Comparison of ENCODE assay signal across 11 cellular contexts in the genomic region with DNA sequence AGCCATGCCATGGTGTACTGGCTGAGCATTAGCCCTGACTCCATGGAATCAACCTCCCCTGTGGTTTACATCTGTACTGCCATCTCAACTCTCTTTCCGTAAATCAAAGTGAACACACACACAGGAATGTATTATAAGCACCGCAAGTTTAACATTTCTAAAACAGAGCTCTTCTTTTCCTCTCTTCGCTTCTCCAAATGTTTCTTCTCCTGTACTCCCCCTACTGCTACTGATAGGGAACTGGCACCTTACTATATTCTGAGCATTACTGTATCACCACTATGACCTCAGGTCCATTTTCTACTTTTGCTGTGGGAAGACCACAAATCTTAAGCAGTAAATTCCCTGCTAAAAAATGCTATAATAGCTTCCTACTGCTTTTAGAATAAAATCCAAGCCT.
DNase-seq lines count a peak whose midpoint lies in the region; ATAC-seq, FAIRE-seq and TF ChIP-seq lines count a peak whose summit lies in the region.
"Had no signal": no experiment of that assay in that cellular context is flagged by ENCODE, and none has a peak within 500 bp of the region (broad histone marks: within the 10 kb centered on the region; RNA-seq: fewer than 3 reads in every experiment).

No MANE protein-coding gene starts in this region.

- H3K27me3 ChIP-seq in BJ (ENCODE audit: control insufficient read depth, insufficient read depth, low read length): no peaks in the 10 kb centered on the region
- no peaks in the 10 kb centered on the region for H3K27me3 ChIP-seq in Loucy (ENCODE audit: insufficient read depth, low read length, poor library complexity, severe bottlenecking)
- no peaks in the 10 kb centered on the region for H3K27me3 ChIP-seq in H1 (replicated peaks in 1 of 4; ENCODE audit: control insufficient read depth in 3 of 4, extremely low read depth in 1 of 4, insufficient read depth in 3 of 4, low read length in 3 of 4)
- H3K27me3 ChIP-seq in sigmoid colon: no peaks in the 10 kb centered on the region

- H3K27ac Mint-ChIP-seq in mesothelial cell of epicardium: no peak overlapping the region

- TF ChIP-seq POLR2A in H1 (IDR thresholded peaks at IDR 0.05; ENCODE audit: control extremely low read depth in 1 of 2, low read depth in 2 of 2, low read length in 2 of 2) (no peak), sigmoid colon (IDR thresholded peaks at IDR 0.05) (no peak)

- no peak overlapping the region for H2AK5ac ChIP-seq in H1 (ENCODE audit: low read depth, low read length)

- H3K23me2 ChIP-seq in H1 (ENCODE audit: low read depth, low read length): no peaks in the 10 kb centered on the region

- H3K27ac ChIP-seq in H1 (ENCODE audit: low read depth, low read length): no peak overlapping the region
- H3K27ac ChIP-seq in sigmoid colon: no peak overlapping the region
- H3K27ac ChIP-seq: parathyroid adenoma had no signal

- intact Hi-C loops in sigmoid colon (cut with DNase I): no loop called here

- H2AFZ ChIP-seq in Loucy (ENCODE audit: low read length) (peak overlapping the region; percentile 32; the same call in 1 of the 2 replicates), H1 (ENCODE audit: low read length) (peak overlapping the region; percentile 85; the same call in 1 of the 2 replicates)
- H2AFZ ChIP-seq: parathyroid adenoma had no signal

- no peak overlapping the region for H3K4me2 ChIP-seq in Loucy (ENCODE audit: low read depth, low read length, poor library complexity, severe bottlenecking)
- H3K4me2 ChIP-seq in H1 (ENCODE audit: insufficient read depth in 1 of 2, low read depth in 2 of 2, low read length in 2 of 2): no peak overlapping the region

- TF ChIP-seq RAD21 in H1 (IDR thresholded peaks at IDR 0.05 in 1 of 2, conservative IDR thresholded peaks at IDR 0.05 in 1 of 2; ENCODE audit: low read depth in 2 of 2, low read length in 2 of 2): peak; percentile 41 to 51

- no peaks in the 10 kb centered on the region for H3F3A ChIP-seq in Loucy (ENCODE audit: low read depth)

- peak; percentile 36 for TF ChIP-seq CTCF in BJ (IDR thresholded peaks at IDR 0.05; ENCODE audit: insufficient read depth, low read depth, low read length)
- TF ChIP-seq CTCF in Loucy (conservative IDR thresholded peaks at IDR 0.05; ENCODE audit: low read length): peak; percentile 55
- TF ChIP-seq CTCF in H1 (IDR thresholded peaks at IDR 0.05; ENCODE audit: control extremely low read depth in 1 of 3, insufficient read depth in 1 of 3, low read depth in 1 of 3, low read length in 3 of 3): peak in 2 of 3 experiments; percentile 34 to 67; a peak in 2 of 4 replicates
- TF ChIP-seq CTCF in sigmoid colon (IDR thresholded peaks at IDR 0.05): no peak
- no peak for TF ChIP-seq CTCF in mesothelial cell of epicardium (IDR thresholded peaks at IDR 0.05; ENCODE audit: unreplicated experiment)

- no peak overlapping the region for H2BK12ac ChIP-seq in H1 (ENCODE audit: low read depth, low read length)

- H3K4me1 Mint-ChIP-seq in mesothelial cell of epicardium: no peaks in the 10 kb centered on the region

- no peak overlapping the region for H3K18ac ChIP-seq in H1 (ENCODE audit: extremely low read depth, low read length)

- no peak overlapping the region for H3K23ac ChIP-seq in H1 (ENCODE audit: insufficient read length)

- peaks cover 24% of the 10 kb centered on the region for H3K27me3 Mint-ChIP-seq in mesothelial cell of epicardium (ENCODE audit: low read depth)

- H4K5ac ChIP-seq in H1 (ENCODE audit: insufficient read length, low read depth, low read length): no peak overlapping the region

- H3K79me2 ChIP-seq in Loucy (ENCODE audit: insufficient read depth, low read length) (no peaks in the 10 kb centered on the region), H1 (ENCODE audit: control insufficient read depth in 1 of 2, insufficient read depth in 2 of 2, low read length in 2 of 2) (no peaks in the 10 kb centered on the region)
- H3K79me2 ChIP-seq: parathyroid adenoma had no signal

- DNase-seq in BJ (ENCODE audit: low read depth) (no peak), H1 (ENCODE audit: low read depth in 1 of 2, low spot score in 2 of 2) (no peak), sigmoid colon (no peak), islet precursor cell (no peak), mesothelial cell of epicardium (ENCODE audit: low spot score in 2 of 2, unreplicated experiment in 2 of 2) (no peak), AG08396 (ENCODE audit: low spot score) (no peak)
- DNase-seq: EL had no signal

- TF ChIP-seq EP300 in H1 (IDR thresholded peaks at IDR 0.05; ENCODE audit: borderline replicate concordance in 1 of 2, low read depth in 2 of 2, low read length in 2 of 2): no peak
- no peak for TF ChIP-seq EP300 in sigmoid colon (IDR thresholded peaks at IDR 0.05)

- H3K4ac ChIP-seq in H1 (replicated peaks; ENCODE audit: insufficient read length, low read depth, low read length): no peak overlapping the region

- H3K4me1 ChIP-seq in Loucy (ENCODE audit: insufficient read depth, low read length, poor library complexity, severe bottlenecking) (no peaks in the 10 kb centered on the region), H1 (replicated peaks in 1 of 4; ENCODE audit: control insufficient read depth in 3 of 4, insufficient read depth in 4 of 4, low read length in 3 of 4) (peaks cover 0 to 6% (median 0%) of the 10 kb centered on the region in 4 experiments; a peak in 2 of 7 replicates), sigmoid colon (no peaks in the 10 kb centered on the region)
- H3K4me1 ChIP-seq: parathyroid adenoma had no signal

- H2BK20ac ChIP-seq in H1 (ENCODE audit: low read length): no peak overlapping the region

- H3K4me3 ChIP-seq in BJ (ENCODE audit: low read depth, low read length) (no peak overlapping the region), Loucy (ENCODE audit: low read length, poor library complexity, severe bottlenecking) (no peak overlapping the region), H1 (ENCODE audit: extremely low read depth in 1 of 4, insufficient read depth in 2 of 4, low read depth in 3 of 4, low read length in 4 of 4) (no peak overlapping the region), sigmoid colon (no peak overlapping the region)

- H3K9me2 ChIP-seq in Loucy (replicated peaks; ENCODE audit: low read depth, low read length): no peaks in the 10 kb centered on the region

- FAIRE-seq in H1 (lab: Jason Lieb, UNC): no peak
- FAIRE-seq: frontal cortex had no signal

- POLR2A ChIA-PET in BJ (lab: Charles Lee): no interaction called here
- POLR2A ChIA-PET in H1 (lab: Charles Lee; ENCODE audit: partially characterized antibody): no interaction called here

- H3K9me3 ChIP-seq in Loucy (ENCODE audit: insufficient read depth, low read depth, low read length): no peaks in the 10 kb centered on the region
- no peaks in the 10 kb centered on the region for H3K9me3 ChIP-seq in H1 (ENCODE audit: insufficient read depth in 2 of 2, low read depth in 1 of 2, low read length in 1 of 2)
- no peaks in the 10 kb centered on the region for H3K9me3 ChIP-seq in sigmoid colon

- no peaks in the 10 kb centered on the region for H3K9me3 Mint-ChIP-seq in mesothelial cell of epicardium

- peak; percentile 36 for ATAC-seq in GM19463 (IDR thresholded peaks at IDR 0.05; ENCODE audit: unreplicated experiment)

- no peak overlapping the region for H2BK15ac ChIP-seq in H1 (ENCODE audit: low read length)

- CTCF ChIA-PET in BJ (lab: Yijun Ruan, JAX): interaction anchor here (0.9 to 2.1 kb wide), 4 partner anchors 9 to 17 kb away, joined by 3 to 6 read pairs (median 4); no protein-coding TSS in a partner anchor
- CTCF ChIA-PET in H1 (lab: Charles Lee; ENCODE audit: partially characterized antibody): interaction anchor here (0.6 to 6.1 kb wide), 32 partner anchors 9 to 1788 kb away, joined by 3 to 72 read pairs (median 4); a partner anchor contains a TSS

- no peaks in the 10 kb centered on the region for H3K36me3 ChIP-seq in BJ (ENCODE audit: control insufficient read depth, insufficient read depth, low read length)
- H3K36me3 ChIP-seq in Loucy (ENCODE audit: insufficient read depth, low read length): no peaks in the 10 kb centered on the region
- no peaks in the 10 kb centered on the region for H3K36me3 ChIP-seq in H1 (ENCODE audit: control insufficient read depth in 2 of 4, insufficient read depth in 4 of 4, low read length in 3 of 4)
- no peaks in the 10 kb centered on the region for H3K36me3 ChIP-seq in sigmoid colon

- no peak overlapping the region for H2BK120ac ChIP-seq in H1 (replicated peaks; ENCODE audit: low read depth, low read length)

- H3K79me1 ChIP-seq in H1 (ENCODE audit: low read depth, low read length): no peaks in the 10 kb centered on the region

- H3K4me3 Mint-ChIP-seq in mesothelial cell of epicardium: no peak overlapping the region

- no peak overlapping the region for H4K8ac ChIP-seq in H1 (ENCODE audit: extremely low read depth, insufficient read depth, low read length)

- H3K36me3 Mint-ChIP-seq in mesothelial cell of epicardium: no peaks in the 10 kb centered on the region

- WGBS in H1 (ENCODE audit: extremely low coverage in 1 of 2, insufficient coverage in 1 of 2, insufficient read length in 1 of 2, insufficient replicate concordance in 2 of 2, low coverage in 1 of 2, low lambda C conversion rate in 2 of 2, missing lambda C conversion rate in 1 of 2), 2 experiments: 60% methylated on average over 3 of the region's 3 CpGs; no CpG with 5 or more reads in 1 of the 2 experiments
- WGBS in sigmoid colon, 2 donors: 60 to 65% methylated on average over 3 of the region's 3 CpGs

- H2BK5ac ChIP-seq in H1 (ENCODE audit: low read depth, low read length): no peak overlapping the region

- H4K20me1 ChIP-seq in Loucy (ENCODE audit: insufficient read depth, low read length, poor library complexity, severe bottlenecking) (no peaks in the 10 kb centered on the region), H1 (replicated peaks in 1 of 2; ENCODE audit: control insufficient read depth in 1 of 2, insufficient read depth in 2 of 2, low read length in 2 of 2) (no peaks in the 10 kb centered on the region)

- H3K9ac ChIP-seq in Loucy (ENCODE audit: low read depth, low read length, poor library complexity, severe bottlenecking): no peak overlapping the region
- H3K9ac ChIP-seq in H1 (replicated peaks in 1 of 4; ENCODE audit: extremely low read depth in 1 of 4, low read depth in 3 of 4, low read length in 3 of 4): no peak overlapping the region
- H3K9ac ChIP-seq: parathyroid adenoma had no signal

- H3K56ac ChIP-seq in H1 (replicated peaks; ENCODE audit: insufficient read length, low read depth, low read length): no peak overlapping the region

- no peak overlapping the region for H4K91ac ChIP-seq in H1 (replicated peaks; ENCODE audit: insufficient read length, low read length)

- H3K14ac ChIP-seq in H1 (ENCODE audit: insufficient read length): no peak overlapping the region

TF ChIP-seq in H1, 55 proteins besides CTCF, POLR2A, EP300 and RAD21 (continues in another document):
- no peak for TF ChIP-seq RFX5 (IDR thresholded peaks at IDR 0.05; ENCODE audit: borderline replicate concordance, low read depth, low read length)
- TF ChIP-seq KDM4A (IDR thresholded peaks at IDR 0.05; ENCODE audit: low read depth, low read length, severe bottlenecking): no peak
- no peak for TF ChIP-seq RBBP5 (IDR thresholded peaks at IDR 0.05; ENCODE audit: borderline replicate concordance, low read depth, low read length)
- TF ChIP-seq SP4 (IDR thresholded peaks at IDR 0.05; ENCODE audit: low read length): no peak

Comparison
In these comparisons a context has a peak if more than half of its experiments do, and no peak if none do; other contexts are left out.
1. CTCF ChIP-seq: peak in BJ (single experiment), Loucy (single experiment) and H1 (2 of 3); none in sigmoid colon (0 of 4) and mesothelial cell of epicardium (single experiment).